8 cellular contexts compared by ENCODE assay signal in the genomic region with DNA sequence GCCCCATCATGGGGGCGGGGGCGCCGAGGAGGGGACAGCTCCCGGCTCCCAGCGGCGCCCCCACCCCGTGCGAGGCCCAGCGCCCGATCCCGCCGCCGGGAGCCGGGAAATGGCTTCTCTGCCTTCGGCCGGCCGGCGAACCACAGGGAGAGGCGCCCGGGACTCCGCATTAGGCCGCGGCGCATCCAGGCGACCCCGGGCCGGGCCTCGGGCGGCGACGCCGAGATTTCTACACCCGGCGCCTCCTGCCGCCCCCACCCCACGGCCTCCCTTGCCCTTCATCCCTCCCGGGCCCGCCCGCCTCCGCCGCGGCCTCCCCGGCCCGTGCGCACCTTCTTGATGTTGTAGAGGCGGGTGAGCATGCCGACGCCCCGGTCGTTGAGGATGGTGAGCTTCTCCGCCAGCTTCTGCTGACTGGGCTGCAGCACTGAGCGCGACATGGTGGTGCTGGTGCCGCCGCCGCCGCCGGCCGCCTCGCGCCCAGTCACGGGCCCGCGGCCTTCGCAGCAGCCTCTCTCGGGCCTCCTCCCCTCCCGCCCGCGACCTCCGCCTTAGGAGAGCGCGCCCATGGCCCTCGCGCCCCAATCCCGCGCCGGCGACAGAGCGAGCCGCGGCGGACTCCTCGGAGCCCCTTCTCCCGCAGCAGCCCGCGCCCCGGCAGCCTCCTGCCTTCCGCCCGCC. TPM values are rescaled to one million over a fixed set of nuclear protein-coding genes. Genes with fewer than 3 reads are reported as not detected.
DNase-seq lines count a peak whose midpoint lies in the region; ATAC-seq and TF ChIP-seq lines count a peak whose summit lies in the region.

No MANE protein-coding gene starts in this region.

- intact Hi-C loops in upper lobe of right lung (cut with DNase I) = no loop called here

- H3K36me3 ChIP-seq in HAP-1 (replicated peaks) (no peaks in the 10 kb centered on the region), upper lobe of right lung (no peaks in the 10 kb centered on the region)

- H3K27me3 ChIP-seq in HAP-1 (ENCODE audit: low read depth) = no peaks in the 10 kb centered on the region
- H3K27me3 ChIP-seq in foreskin keratinocyte = no peaks in the 10 kb centered on the region
- H3K27me3 ChIP-seq in upper lobe of right lung = peaks cover 4% of the 10 kb centered on the region

- TF ChIP-seq CTCF in foreskin keratinocyte (conservative IDR thresholded peaks at IDR 0.05) = no peak
- TF ChIP-seq CTCF in upper lobe of right lung (IDR thresholded peaks at IDR 0.05) = no peak

- H3K4me3 ChIP-seq in HAP-1 (peak overlapping the region; percentile 56), upper lobe of right lung (peak overlapping the region; percentile 78)

- in situ Hi-C loops in HAP-1 (cut with MboI; ENCODE audit: low sequenced_read_pairs) = no loop called here

- peaks cover 16% of the 10 kb centered on the region for H3K4me1 ChIP-seq in HAP-1
- peaks cover 26% of the 10 kb centered on the region for H3K4me1 ChIP-seq in foreskin keratinocyte
- H3K4me1 ChIP-seq in upper lobe of right lung = peaks cover 31% of the 10 kb centered on the region

- H3K27ac ChIP-seq in foreskin keratinocyte = peak overlapping the region; percentile 98
- peak overlapping the region; percentile 95 for H3K27ac ChIP-seq in upper lobe of right lung

- H3K9me3 ChIP-seq in HAP-1 (no peaks in the 10 kb centered on the region; the same call in 1 of the 2 replicates), upper lobe of right lung (no peaks in the 10 kb centered on the region)

- ATAC-seq in foreskin keratinocyte = peak; percentile 55
- ATAC-seq in upper lobe of right lung = peak; percentile 73

- DNase-seq in NCI-H2081 (lab: John Stamatoyannopoulos, UW) (peak; percentile 13 to 47), NCI-H2081 treated with DMSO at 0.1 percent for 48 hours (lab: John Stamatoyannopoulos, UW) (no peak), HAP-1 (ENCODE audit: low spot score in 2 of 2) (peak in 1 of 2 experiments; percentile 59), NCI-H2171 (lab: John Stamatoyannopoulos, UW) (peak; percentile 79), foreskin keratinocyte (no peak), occipital lobe (lab: John Stamatoyannopoulos, UW) (peak; percentile 56), upper lobe of right lung (peak; percentile 78)
- peak; percentile 0 for DNase-seq in activated T-helper 9 cell treated with anti-CD3 and anti-CD28 coated beads, Interleukin-2, amount 50 U/mL, for 16 hours (ENCODE audit: low read depth)

RNA-seq across cellular contexts. Expression of gene NCKAP1, which starts 0.5 kb away (rescaled TPM):
- total RNA-seq in foreskin keratinocyte (165 and 168 TPM in 2 replicates), occipital lobe (244 TPM), upper lobe of right lung (117 TPM)
- 37.1 and 47.6 TPM in 2 replicates for polyA plus RNA-seq in foreskin keratinocyte

RNA-seq across cellular contexts. Expression of gene DUSP19, which starts 40.7 kb away (rescaled TPM):
- 1.0 TPM in 2 replicates for total RNA-seq in foreskin keratinocyte
- 0.30 and 0.40 TPM in 2 replicates for polyA plus RNA-seq in foreskin keratinocyte
- total RNA-seq in occipital lobe = 19.3 TPM
- total RNA-seq in upper lobe of right lung = 3.0 TPM

Comparison
In these comparisons a context has a peak if more than half of its experiments do, and no peak if none do; other contexts are left out.
1. DNase-seq: peak in NCI-H2081 (2 of 2), NCI-H2171 (single experiment), activated T-helper 9 cell treated with anti-CD3 and anti-CD28 coated beads, Interleukin-2, amount 50 U/mL, for 16 hours (single experiment), occipital lobe (single experiment) and upper lobe of right lung (single experiment); none in NCI-H2081 treated with DMSO at 0.1 percent for 48 hours (single experiment) and foreskin keratinocyte (0 of 2).